16 cellular contexts compared by ENCODE assay signal in genomic region chr11:65063532-65063931, GRCh38. TPM values are rescaled to one million over a fixed set of nuclear protein-coding genes. Genes with fewer than 3 reads are reported as not detected.
DNase-seq lines count a peak whose midpoint lies in the region; ATAC-seq and TF ChIP-seq lines count a peak whose summit lies in the region.
"Had no signal": no experiment of that assay in that cellular context is flagged by ENCODE, and none has a peak within 500 bp of the region (broad histone marks: within the 10 kb centered on the region; RNA-seq: fewer than 3 reads in every experiment).

No MANE protein-coding gene starts in this region.

- no peaks in the 10 kb centered on the region for H3K27me3 Mint-ChIP-seq in activated CD4-positive, alpha-beta T cell treated with anti-CD3 and anti-CD28 coated beads for 36 hours
- H3K27me3 Mint-ChIP-seq in activated CD4-positive, alpha-beta T cell treated with anti-CD3 and anti-CD28 coated beads, Interleukin-2, amount 10 ng/mL, durations not matched to agents 7 days and 5 days: no peaks in the 10 kb centered on the region
- H3K27me3 Mint-ChIP-seq: B cell had no signal

- no peaks in the 10 kb centered on the region for H3K4me1 ChIP-seq in thyroid gland
- H3K4me1 ChIP-seq: Caco-2 had no signal

- TF ChIP-seq POLR2A in thyroid gland (IDR thresholded peaks at IDR 0.05): no peak

- H3K4me1 Mint-ChIP-seq in activated CD4-positive, alpha-beta T cell treated with anti-CD3 and anti-CD28 coated beads for 36 hours: peaks cover 4% of the 10 kb centered on the region
- peaks cover 13% of the 10 kb centered on the region for H3K4me1 Mint-ChIP-seq in activated CD4-positive, alpha-beta T cell treated with anti-CD3 and anti-CD28 coated beads, Interleukin-2, amount 10 ng/mL, durations not matched to agents 7 days and 5 days
- H3K4me1 Mint-ChIP-seq: B cell had no signal

- no peak overlapping the region for H3K4me3 Mint-ChIP-seq in activated CD4-positive, alpha-beta T cell treated with anti-CD3 and anti-CD28 coated beads for 36 hours
- H3K4me3 Mint-ChIP-seq in activated CD4-positive, alpha-beta T cell treated with anti-CD3 and anti-CD28 coated beads, Interleukin-2, amount 10 ng/mL, durations not matched to agents 7 days and 5 days: no peak overlapping the region
- H3K4me3 Mint-ChIP-seq: B cell; CD4-positive, CD25-positive, alpha-beta regulatory T cell had no signal

- H3K36me3 ChIP-seq in thyroid gland: no peaks in the 10 kb centered on the region

- intact Hi-C loops in activated CD4-positive, alpha-beta T cell treated with anti-CD3 and anti-CD28 coated beads for 36 hours (cut with DNase I, micrococcal nuclease): no loop called here
- intact Hi-C loops in thyroid gland (cut with DNase I): no loop called here

- no peak overlapping the region for H3K4me3 ChIP-seq in thyroid gland (replicated peaks in 1 of 3)
- H3K4me3 ChIP-seq: GM23248 had no signal

- no peak overlapping the region for H3K27ac Mint-ChIP-seq in activated CD4-positive, alpha-beta T cell treated with anti-CD3 and anti-CD28 coated beads for 36 hours
- no peak overlapping the region for H3K27ac Mint-ChIP-seq in activated CD4-positive, alpha-beta T cell treated with anti-CD3 and anti-CD28 coated beads, Interleukin-2, amount 10 ng/mL, durations not matched to agents 7 days and 5 days
- H3K27ac Mint-ChIP-seq: B cell had no signal

- CTCF ChIA-PET in activated CD4-positive, alpha-beta T cell treated with anti-CD3 and anti-CD28 coated beads for 36 hours (lab: Charles Lee): interaction anchor here (0.7 kb wide), 1 partner anchor 53 kb away, joined by 3 read pairs; no protein-coding TSS in a partner anchor
- CTCF ChIA-PET in activated CD4-positive, alpha-beta T cell treated with anti-CD3 and anti-CD28 coated beads, Interleukin-2, amount 10 ng/mL, durations not matched to agents 7 days and 5 days (lab: Charles Lee): interaction anchor here (1.4 to 2.3 kb wide), 4 partner anchors 9 to 49 kb away, joined by 4 to 12 read pairs (median 4); partner anchors contain the start of gene ARL2

- no peak for TF ChIP-seq CTCF in thyroid gland (IDR thresholded peaks at IDR 0.05)

- WGBS in thyroid gland, 2 donors: 76 to 80% methylated on average over 2 to 3 of the region's 3 CpGs

- H3K27ac ChIP-seq in thyroid gland: no peak overlapping the region
- H3K27ac ChIP-seq: 22Rv1, GM23248 had no signal

- no peaks in the 10 kb centered on the region for H3K27me3 ChIP-seq in thyroid gland

- H3K9me3 Mint-ChIP-seq in activated CD4-positive, alpha-beta T cell treated with anti-CD3 and anti-CD28 coated beads for 36 hours (ENCODE audit: low read depth): no peaks in the 10 kb centered on the region
- H3K9me3 Mint-ChIP-seq in activated CD4-positive, alpha-beta T cell treated with anti-CD3 and anti-CD28 coated beads, Interleukin-2, amount 10 ng/mL, durations not matched to agents 7 days and 5 days: no peaks in the 10 kb centered on the region
- H3K9me3 Mint-ChIP-seq: CD4-positive, CD25-positive, alpha-beta regulatory T cell had no signal

- POLR2A ChIA-PET in activated CD4-positive, alpha-beta T cell treated with anti-CD3 and anti-CD28 coated beads for 36 hours (lab: Charles Lee): interaction anchor here (0.6 to 1.4 kb wide), 2 partner anchors 13 to 17 kb away, joined by 3 to 7 read pairs; no protein-coding TSS in a partner anchor
- POLR2A ChIA-PET in activated CD4-positive, alpha-beta T cell treated with anti-CD3 and anti-CD28 coated beads, Interleukin-2, amount 10 ng/mL, durations not matched to agents 7 days and 5 days (lab: Charles Lee): no interaction called here

- no peaks in the 10 kb centered on the region for H3K36me3 Mint-ChIP-seq in activated CD4-positive, alpha-beta T cell treated with anti-CD3 and anti-CD28 coated beads for 36 hours (ENCODE audit: low read depth)
- H3K36me3 Mint-ChIP-seq in activated CD4-positive, alpha-beta T cell treated with anti-CD3 and anti-CD28 coated beads, Interleukin-2, amount 10 ng/mL, durations not matched to agents 7 days and 5 days (ENCODE audit: low read depth): no peaks in the 10 kb centered on the region
- H3K36me3 Mint-ChIP-seq: CD4-positive, CD25-positive, alpha-beta regulatory T cell had no signal

- no peaks in the 10 kb centered on the region for H3K9me3 ChIP-seq in thyroid gland
- H3K9me3 ChIP-seq: Caco-2 had no signal

- DNase-seq in activated CD4-positive, alpha-beta T cell treated with anti-CD3 and anti-CD28 coated beads for 36 hours: no peak
- DNase-seq in activated CD4-positive, alpha-beta T cell treated with anti-CD3 and anti-CD28 coated beads, Interleukin-2, amount 10 ng/mL, durations not matched to agents 7 days and 5 days: no peak
- no peak for DNase-seq in thyroid gland
- DNase-seq: Caco-2; CD4-positive, CD25-positive, alpha-beta regulatory T cell; DMS153; GM23248; Kasumi-1; NCI-H1105 treated with DMSO at 0.1 percent for 48 hours; NCI-H1694 treated with DMSO at 0.1 percent for 48 hours; NCI-H2107; NCI-H2227 treated with DMSO at 0.1 percent for 48 hours; NCI-H524 had no signal

- peak; percentile 58 for ATAC-seq in activated CD4-positive, alpha-beta T cell treated with anti-CD3 and anti-CD28 coated beads for 36 hours
- ATAC-seq in esophagus mucosa: peak; percentile 50

RNA-seq across cellular contexts. Expression of gene NAALADL1, which starts 5.2 kb away (rescaled TPM):
- total RNA-seq in activated CD4-positive, alpha-beta T cell treated with anti-CD3 and anti-CD28 coated beads for 36 hours: 10 to 100 TPM; 11.7 to 13.6 TPM
- 1 to 10 TPM; 6.3 to 7.3 TPM for total RNA-seq in activated CD4-positive, alpha-beta T cell treated with anti-CD3 and anti-CD28 coated beads, Interleukin-2, amount 10 ng/mL, durations not matched to agents 7 days and 5 days
- total RNA-seq in esophagus mucosa (2.7 TPM), thyroid gland (10 to 100 TPM in 1 of 4 donors, 1 to 10 TPM in 3; 5.6 to 21.5 (median 6.8) TPM)

RNA-seq across cellular contexts. Expression of gene CDCA5, which starts 20.3 kb away (rescaled TPM):
- total RNA-seq in activated CD4-positive, alpha-beta T cell treated with anti-CD3 and anti-CD28 coated beads for 36 hours: 100 to 1,000 TPM; 111 to 119 TPM
- total RNA-seq in activated CD4-positive, alpha-beta T cell treated with anti-CD3 and anti-CD28 coated beads, Interleukin-2, amount 10 ng/mL, durations not matched to agents 7 days and 5 days: 100 to 1,000 TPM; 105 to 109 TPM
- total RNA-seq in esophagus mucosa (14.1 TPM), thyroid gland (1 to 10 TPM in 1 of 4 donors, under 1 TPM in 2, not detected in 1; 0.71 to 1.8 (median 0.81) TPM)

RNA-seq across cellular contexts. Expression of gene ZFPL1, which starts 20.5 kb away (rescaled TPM):
- 10 to 100 TPM; 24.2 to 31.8 TPM for total RNA-seq in activated CD4-positive, alpha-beta T cell treated with anti-CD3 and anti-CD28 coated beads for 36 hours
- 10 to 100 TPM; 27.2 to 29.8 TPM for total RNA-seq in activated CD4-positive, alpha-beta T cell treated with anti-CD3 and anti-CD28 coated beads, Interleukin-2, amount 10 ng/mL, durations not matched to agents 7 days and 5 days
- total RNA-seq in esophagus mucosa (25.7 TPM), thyroid gland (10 to 100 TPM; 28.3 to 74.4 (median 49.3) TPM)

RNA-seq across cellular contexts. Expression of gene SAC3D1, which starts 22.5 kb away (rescaled TPM):
- total RNA-seq in activated CD4-positive, alpha-beta T cell treated with anti-CD3 and anti-CD28 coated beads for 36 hours: 10 to 100 TPM; 10.5 to 12.1 TPM
- 10 to 100 TPM; 35.9 to 40.5 TPM for total RNA-seq in activated CD4-positive, alpha-beta T cell treated with anti-CD3 and anti-CD28 coated beads, Interleukin-2, amount 10 ng/mL, durations not matched to agents 7 days and 5 days
- total RNA-seq in esophagus mucosa (11.3 TPM), thyroid gland (10 to 100 TPM in 1 of 4 donors, 1 to 10 TPM in 3; 2.1 to 13.1 (median 6.0) TPM)

RNA-seq across cellular contexts. Expression of gene VPS51, which starts 32.5 kb away (rescaled TPM):
- total RNA-seq in activated CD4-positive, alpha-beta T cell treated with anti-CD3 and anti-CD28 coated beads for 36 hours: 100 to 1,000 TPM in 1 of 2 experiments, 10 to 100 TPM in 1; 94.3 to 123 TPM
- total RNA-seq in activated CD4-positive, alpha-beta T cell treated with anti-CD3 and anti-CD28 coated beads, Interleukin-2, amount 10 ng/mL, durations not matched to agents 7 days and 5 days: 100 to 1,000 TPM; 146 to 148 TPM
- total RNA-seq in esophagus mucosa: 76.4 TPM
- 100 to 1,000 TPM; 222 to 608 (median 469) TPM for total RNA-seq in thyroid gland
